Comparison of ENCODE assay signal across 8 cellular contexts in the genomic region with DNA sequence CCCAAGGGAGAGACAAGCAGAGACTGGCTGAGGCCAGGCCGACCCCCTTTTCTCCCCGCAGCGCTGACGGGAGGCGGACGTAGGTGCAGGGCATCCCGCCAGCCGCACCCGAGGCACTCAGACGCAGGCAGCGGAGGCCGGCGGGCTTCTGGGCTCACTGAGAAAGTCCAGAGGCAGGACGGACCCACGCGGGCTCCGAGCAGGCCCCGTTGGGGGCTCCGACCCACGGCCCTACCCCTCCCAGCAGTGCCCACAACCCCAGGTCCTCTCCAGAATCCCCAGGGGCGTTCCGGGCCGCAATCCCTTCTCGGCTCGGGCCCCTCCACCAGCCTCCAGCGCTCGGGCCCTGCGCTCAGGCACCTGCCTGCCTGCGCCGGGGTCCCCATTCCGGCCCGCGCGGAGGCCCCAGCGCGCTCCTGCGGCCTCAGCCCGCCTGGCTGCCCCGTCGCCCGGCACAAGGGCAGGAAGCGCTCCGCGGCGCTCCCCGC. TPM values are rescaled to one million over a fixed set of nuclear protein-coding genes. Genes with fewer than 3 reads are reported as not detected.
A peak's percentile ranks its signal among the peaks of the same experiment; 100 is the strongest.
DNase-seq lines count a peak whose midpoint lies in the region; ATAC-seq lines count a peak whose summit lies in the region.

No MANE protein-coding gene starts in this region.

- intact Hi-C loops in left ventricle myocardium superior (cut with micrococcal nuclease): no loop called here

- DNase-seq in COR-L47 (lab: John Stamatoyannopoulos, UW) (peak; percentile 29), HPDE6-E6E7 (ENCODE audit: extremely low spot score) (peak; percentile 28), SK-MEL-5 (ENCODE audit: low read depth, low spot score) (peak; percentile 43), left ventricle myocardium superior (peak; percentile 86), pulmonary artery endothelial cell (ENCODE audit: low read depth, low spot score) (peak; percentile 17), SKM-1 treated with dmso at 0.1 percent for 144 hours (lab: John Stamatoyannopoulos, UW; ENCODE audit: unreplicated experiment) (no peak)

- peak overlapping the region; percentile 82 for H3K27ac ChIP-seq in angular gyrus (ENCODE audit: low read depth, low read length)

- in situ Hi-C loops in SK-MEL-5 (cut with HindIII; ENCODE audit: low pct_unique_long_range_greater_than_20kb, low sequenced_read_pairs): no loop called here

- peak; percentile 12 for ATAC-seq in GM19467 (IDR thresholded peaks at IDR 0.05; ENCODE audit: unreplicated experiment)
- ATAC-seq in left ventricle myocardium superior: peak; percentile 42

RNA-seq across cellular contexts. Expression of a gene that starts 0.5 kb away (rescaled TPM):
- total RNA-seq in SK-MEL-5 (2014; rRNA removed; shearing (Covaris generic)): 19.5 and 24.8 TPM in 2 replicates
- 37.4 and 42.7 TPM in 2 replicates for polyA plus RNA-seq in SK-MEL-5 (2015; cell fraction: cytosol; rRNA removed)
- 29.0 and 44.0 TPM in 2 replicates for polyA plus RNA-seq in SK-MEL-5 (2015; cell fraction: nucleus; rRNA removed)
- 17.4 TPM for total RNA-seq in left ventricle myocardium superior
- total RNA-seq in pulmonary artery endothelial cell: 31.9 and 36.7 TPM in 2 replicates
